18 cellular contexts compared by ENCODE assay signal in the genomic region with DNA sequence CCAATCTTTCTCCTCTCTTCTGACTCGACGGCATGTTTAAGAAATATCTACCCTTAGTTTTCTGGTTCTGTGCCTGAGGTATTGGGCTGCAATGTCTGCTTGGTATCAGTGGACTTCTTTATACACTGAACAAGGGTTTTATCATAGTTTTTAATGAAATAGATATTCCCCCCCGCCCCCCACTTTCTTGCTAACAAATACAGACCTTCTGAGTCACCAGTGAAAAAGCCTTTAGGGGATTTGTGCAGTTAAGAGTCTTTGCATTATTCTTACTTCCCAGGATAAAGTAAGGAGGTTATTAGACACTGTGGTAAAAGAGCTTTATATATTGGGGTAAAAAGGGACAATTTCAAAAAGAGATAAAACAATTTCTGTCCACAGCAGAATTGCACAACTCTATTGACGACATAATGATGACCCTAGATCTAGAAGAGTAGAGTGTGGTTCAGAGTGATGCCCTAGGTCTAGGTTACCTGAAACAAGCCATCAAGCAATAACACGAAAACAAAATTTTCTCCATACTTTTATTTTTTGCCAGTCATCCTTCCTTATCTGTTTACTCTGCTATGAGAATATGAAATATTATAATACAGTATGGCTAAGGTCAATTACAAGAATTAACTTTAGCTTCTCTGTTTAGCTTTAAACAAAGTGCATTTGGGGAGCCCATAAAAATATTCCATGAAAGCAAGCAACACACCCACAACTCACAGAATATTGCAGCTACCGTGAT.
"Had no signal": no experiment of that assay in that cellular context is flagged by ENCODE, and none has a peak within 500 bp of the region (broad histone marks: within the 10 kb centered on the region; RNA-seq: fewer than 3 reads in every experiment).

No MANE protein-coding gene starts in this region.

- H3K4me1 ChIP-seq: heart right ventricle, lower lobe of right lung, tibial nerve had no signal

- H3K36me3 ChIP-seq: brain microvascular endothelial cell, heart right ventricle, lower lobe of right lung, tibial nerve had no signal

- H3K4me3 ChIP-seq: coronary artery, heart right ventricle, lower lobe of right lung, tibial nerve had no signal

- H3K27ac ChIP-seq: brain microvascular endothelial cell, coronary artery, heart right ventricle, lower lobe of right lung, tibial nerve had no signal

- H3K27me3 ChIP-seq: brain microvascular endothelial cell, heart right ventricle, tibial nerve had no signal

- H3K9me3 ChIP-seq: lower lobe of right lung, tibial nerve had no signal

- DNase-seq: activated CD4-positive, alpha-beta T cell treated with anti-CD3 and anti-CD28 coated beads for 48 hours; activated CD4-positive, CD25-positive, alpha-beta regulatory T cell; activated CD8-positive, alpha-beta T cell treated with anti-CD3 and anti-CD28 coated beads for 36 hours; activated naive CD4-positive, alpha-beta T cell treated with Interleukin-2 at 50 U/mL for 16 hours; activated T-cell treated with anti-CD3 and anti-CD28 coated beads, Interleukin-2, amount 50 U/mL, for 1 hour; aorta; brain microvascular endothelial cell; heart right ventricle; lower lobe of right lung; nephron progenitor cell; nucleus accumbens; posterior cingulate gyrus; retina; T-helper 1 cell; T-helper 9 cell had no signal

- ATAC-seq: activated CD8-positive, alpha-beta T cell treated with anti-CD3 and anti-CD28 coated beads for 36 hours; activated T-helper 17 cell treated with anti-CD3 and anti-CD28 coated beads, Interleukin-2, amount 50 U/mL, for 72 hours; heart right ventricle; lower lobe of right lung had no signal
